Comparison of ENCODE assay signal across 24 cellular contexts in genomic region chr7:107262857-107263256, GRCh38.
A peak's percentile ranks its signal among the peaks of the same experiment; 100 is the strongest.
DNase-seq lines count a peak whose midpoint lies in the region; ATAC-seq and TF ChIP-seq lines count a peak whose summit lies in the region.
"Had no signal": no experiment of that assay in that cellular context is flagged by ENCODE, and none has a peak within 500 bp of the region (broad histone marks: within the 10 kb centered on the region; RNA-seq: fewer than 3 reads in every experiment).

No MANE protein-coding gene starts in this region.

- no peaks in the 10 kb centered on the region for H3K27me3 ChIP-seq in heart left ventricle
- H3K27me3 ChIP-seq in ovary = no peaks in the 10 kb centered on the region
- no peaks in the 10 kb centered on the region for H3K27me3 ChIP-seq in PC-3 (ENCODE audit: low read length)
- H3K27me3 ChIP-seq: ascending aorta, neutrophil, uterus had no signal

- CTCF ChIA-PET in PC-3 (lab: Charles Lee) = no interaction called here

- no peaks in the 10 kb centered on the region for H3K79me2 ChIP-seq in PC-3 (ENCODE audit: low read length)

- H3K27ac ChIP-seq in heart left ventricle (peak overlapping the region in 6 of 12 donors; percentile 1 to 50 (median 29)), ovary (no peak overlapping the region), PC-3 (ENCODE audit: low read length) (no peak overlapping the region)
- H3K27ac ChIP-seq: ascending aorta, neutrophil, uterus had no signal

- WGBS in heart left ventricle, 4 donors = 55 to 61% (median 58%) methylated on average over 2 of the region's 2 CpGs
- 53 to 59% (median 53%) methylated on average over 2 of the region's 2 CpGs for WGBS in ovary, 3 donors

- H3K9me2 ChIP-seq in PC-3 (replicated peaks; ENCODE audit: low read length) = no peaks in the 10 kb centered on the region

- H3K9me3 ChIP-seq in heart left ventricle = no peaks in the 10 kb centered on the region
- H3K9me3 ChIP-seq in ovary = no peaks in the 10 kb centered on the region
- H3K9me3 ChIP-seq in PC-3 (ENCODE audit: low read length) = no peaks in the 10 kb centered on the region
- H3K9me3 ChIP-seq: ascending aorta, neutrophil, uterus had no signal

- H4K20me1 ChIP-seq in PC-3 (ENCODE audit: low read length) = no peaks in the 10 kb centered on the region

- H3K4me2 ChIP-seq in PC-3 (ENCODE audit: low read length) = no peak overlapping the region

- H3K4me1 ChIP-seq in heart left ventricle (peaks cover 0 to 17% (median 2%) of the 10 kb centered on the region in 12 donors), ovary (ENCODE audit: insufficient read depth) (no peaks in the 10 kb centered on the region), PC-3 (ENCODE audit: insufficient read depth, low read length) (no peaks in the 10 kb centered on the region)
- H3K4me1 ChIP-seq: ascending aorta, uterus had no signal

- no TSS peak for BruUV-seq in PC-3 (replicated peaks; lab: Mats Ljungman, UMichigan)

- TF ChIP-seq EP300 in ovary (IDR thresholded peaks at IDR 0.05) = no peak

- H3K36me3 ChIP-seq in heart left ventricle (no peaks in the 10 kb centered on the region), ovary (no peaks in the 10 kb centered on the region), PC-3 (ENCODE audit: low read depth, low read length) (no peaks in the 10 kb centered on the region)
- H3K36me3 ChIP-seq: ascending aorta, neutrophil, uterus had no signal

- TF ChIP-seq POLR2A in heart left ventricle (IDR thresholded peaks at IDR 0.05) (no peak), ovary (IDR thresholded peaks at IDR 0.05) (no peak)

- POLR2A ChIA-PET in PC-3 (lab: Charles Lee; ENCODE audit: unreplicated experiment) = no interaction called here

- DNase-seq in DMS79 treated with DMSO at 0.1 percent for 48 hours (lab: John Stamatoyannopoulos, UW) (peak; percentile 23), DMS79 (lab: John Stamatoyannopoulos, UW) (no peak), astrocyte of the hippocampus (ENCODE audit: low read depth, low spot score) (peak; percentile 56), heart left ventricle (no peak), pons (ENCODE audit: low spot score) (peak; percentile 42), ovary (no peak), PC-3 (no peak), NCI-H774 (lab: John Stamatoyannopoulos, UW) (no peak)
- DNase-seq: 8988T; activated CD4-positive, alpha-beta T cell treated with anti-CD3 and anti-CD28 coated beads, Interleukin-2, amount 50 U/mL, for 4 hours; activated naive CD4-positive, alpha-beta T cell treated with anti-CD3 and anti-CD28 coated beads, Interleukin-2, amount 10 ng/mL, durations not matched to agents 7 days and 5 days; CD4-positive, alpha-beta memory T cell; central memory CD4-positive, alpha-beta T cell; H7; naive B cell; NCI-H1105 treated with DMSO at 0.1 percent for 48 hours; NCI-H1930; NCI-H526 treated with DMSO at 0.1 percent for 48 hours; RPMI8226; stimulated activated naive CD8-positive, alpha-beta T cell treated with anti-CD3 and anti-CD28 coated beads, Interleukin-15, Interleukin-2, amounts not matched to agents 100 U/mL and 50 U/mL, for 24 hours; T-helper 1 cell; uterus had no signal

- intact Hi-C loops in heart left ventricle (cut with DNase I) = no loop called here
- intact Hi-C loops in ovary (cut with DNase I) = no loop called here
- intact Hi-C loops in PC-3 (cut with micrococcal nuclease) = no loop called here

- TF ChIP-seq CTCF in heart left ventricle (IDR thresholded peaks at IDR 0.05) (no peak), ovary (IDR thresholded peaks at IDR 0.05) (no peak), PC-3 (conservative IDR thresholded peaks at IDR 0.05; ENCODE audit: low read depth, low read length) (no peak)

- H3F3A ChIP-seq in PC-3 (ENCODE audit: low read length, unreplicated experiment) = no peaks in the 10 kb centered on the region

- no peak overlapping the region for H3K9ac ChIP-seq in PC-3 (ENCODE audit: low read length)

- H3K4me3 ChIP-seq in heart left ventricle (no peak overlapping the region), ovary (no peak overlapping the region), PC-3 (ENCODE audit: low read length) (no peak overlapping the region)
- H3K4me3 ChIP-seq: ascending aorta, uterus had no signal

- ATAC-seq in heart left ventricle (peak in 3 of 4 donors; percentile 55 to 69 (median 64)), PC-3 (no peak)
- ATAC-seq: stimulated activated naive CD8-positive, alpha-beta T cell treated with anti-CD3 and anti-CD28 coated beads, Interleukin-15, Interleukin-2, amounts not matched to agents 100 U/mL and 50 U/mL, for 24 hours had no signal

- no peak overlapping the region for H2AFZ ChIP-seq in PC-3 (ENCODE audit: low read length)

Comparison
In these comparisons a context has a peak if more than half of its experiments do, and no peak if none do; other contexts are left out.
1. DNase-seq: peak in DMS79 treated with DMSO at 0.1 percent for 48 hours (single experiment), astrocyte of the hippocampus (single experiment) and pons (single experiment); none in DMS79 (single experiment), heart left ventricle (0 of 5), ovary (0 of 5), PC-3 (single experiment) and NCI-H774 (single experiment).